In genomic region chr14:20613094-20614037, GRCh38 we compare ENCODE assay signal across 8 cellular contexts. TPM values are rescaled to one million over a fixed set of nuclear protein-coding genes. Genes with fewer than 3 reads are reported as not detected.
DNase-seq lines count a peak whose midpoint lies in the region; ATAC-seq, FAIRE-seq and TF ChIP-seq lines count a peak whose summit lies in the region.

No MANE protein-coding gene starts in this region.

- H3K4me1 ChIP-seq in HCT116 (ENCODE audit: control insufficient read depth in 1 of 2, insufficient read depth in 2 of 2, low read length in 2 of 2) (peaks cover 12 to 39% of the 10 kb centered on the region in 2 experiments), MM.1S (ENCODE audit: low read length) (no peaks in the 10 kb centered on the region; the same call in 1 of the 2 replicates), suprapubic skin (peaks cover 39% of the 10 kb centered on the region)

- H3K9me3 ChIP-seq in HCT116 (ENCODE audit: control insufficient read depth in 1 of 2, insufficient read depth in 1 of 2, low read depth in 1 of 2, low read length in 2 of 2) (no peaks in the 10 kb centered on the region), MM.1S (replicated peaks; ENCODE audit: insufficient read depth, low read length) (no peaks in the 10 kb centered on the region), suprapubic skin (no peaks in the 10 kb centered on the region)

- TF ChIP-seq RAD21 in HCT116 (IDR thresholded peaks at IDR 0.05; ENCODE audit: low read depth): no peak; the same call in 1 of the 2 replicates

- RAD21 ChIA-PET in HCT116 (lab: Charles Lee; ENCODE audit: low non-redundant PET in 1 of 2, low total read pairs in 2 of 2, uncharacterized antibody in 2 of 2, unreplicated experiment in 2 of 2): interaction anchor here (0.6 to 1.2 kb wide), 7 partner anchors 40 to 78 kb away, joined by 3 to 5 read pairs (median 3); no protein-coding TSS in a partner anchor

- H3K27ac ChIP-seq in HCT116 (ENCODE audit: low read depth, low read length) (peak overlapping the region; percentile 57), MM.1S (ENCODE audit: low read length) (peak overlapping the region; percentile 53; the same call in 1 of the 2 replicates), suprapubic skin (peak overlapping the region; percentile 25)

- H3K36me3 ChIP-seq in HCT116 (ENCODE audit: control insufficient read depth in 1 of 2, insufficient read depth in 2 of 2, low read length in 2 of 2) (no peaks in the 10 kb centered on the region), MM.1S (replicated peaks; ENCODE audit: insufficient read depth, low read length) (no peaks in the 10 kb centered on the region), suprapubic skin (no peaks in the 10 kb centered on the region)

- peaks cover 22% of the 10 kb centered on the region for H3F3A ChIP-seq in MM.1S (ENCODE audit: insufficient read depth, low read length)

- BruUV-seq in HCT116 (replicated peaks; lab: Mats Ljungman, UMichigan): no TSS peak

- H3K4me2 ChIP-seq in HCT116 (ENCODE audit: low read length) (peak overlapping the region; percentile 88), MM.1S (ENCODE audit: low read depth, low read length) (peak overlapping the region; percentile 68)

- H2AFZ ChIP-seq in HCT116 (ENCODE audit: low read depth, low read length, poor library complexity, severe bottlenecking) (peak overlapping the region; percentile 86), MM.1S (ENCODE audit: low read length) (0 out of 2 replicates have a peak overlapping the region, but pooled peaks have one; percentile 17)

- no peaks in the 10 kb centered on the region for H3K9me2 ChIP-seq in HCT116 (ENCODE audit: insufficient read depth)
- no peaks in the 10 kb centered on the region for H3K9me2 ChIP-seq in MM.1S (replicated peaks; ENCODE audit: insufficient read depth, low read length)

- TF ChIP-seq CTCF in HCT116 (IDR thresholded peaks at IDR 0.05 in 2 of 3, conservative IDR thresholded peaks at IDR 0.05 in 1 of 3; ENCODE audit: borderline replicate concordance in 1 of 3, insufficient read depth in 1 of 3, low read depth in 2 of 3, low read length in 2 of 3): peak; percentile 43 to 78 (median 74); a peak in 5 of 6 replicates
- peak; percentile 47 for TF ChIP-seq CTCF in MM.1S (IDR thresholded peaks at IDR 0.05; ENCODE audit: low read length)
- TF ChIP-seq CTCF in suprapubic skin (IDR thresholded peaks at IDR 0.05): peak; percentile 59 to 87

- intact Hi-C loops in HCT116 (cut with micrococcal nuclease): loop anchor here (1.0 to 10.0 kb wide), 6 partner anchors 12 to 361 kb away; partner anchors contain the start of gene PARP2

- peak; percentile 98 for FAIRE-seq in G401.6 (lab: Jason Lieb, UNC)

- H3K9ac ChIP-seq in HCT116 (ENCODE audit: low read length): peak overlapping the region; percentile 51
- H3K9ac ChIP-seq in MM.1S (ENCODE audit: low read length): no peak overlapping the region; the same call in 1 of the 2 replicates

- H3K4me3 ChIP-seq in HCT116 (replicated peaks in 1 of 2; ENCODE audit: low read depth in 1 of 2, low read length in 2 of 2) (peak overlapping the region; percentile 46 to 61), MM.1S (ENCODE audit: low read length) (peak overlapping the region; percentile 46), suprapubic skin (peak overlapping the region; percentile 47)

- DNase-seq in HCT116 (ENCODE audit: low read depth, low spot score): peak; percentile 97
- peak; percentile 92 for DNase-seq in MM.1S
- DNase-seq in SIG-M5 treated with dmso at 0.1 percent for 504 hours (lab: John Stamatoyannopoulos, UW; ENCODE audit: unreplicated experiment): peak; percentile 96
- DNase-seq in activated naive CD4-positive, alpha-beta T cell (lab: John Stamatoyannopoulos, UW): peak; percentile 64 to 71 (median 70)
- DNase-seq in globus pallidus (ENCODE audit: low spot score): peak; percentile 86
- DNase-seq in nucleus accumbens (lab: John Stamatoyannopoulos, UW): peak in 54 of 56 donors; percentile 25 to 92 (median 76)
- DNase-seq in suprapubic skin (ENCODE audit: low spot score in 2 of 2): peak; percentile 87 to 89

- H3K27me3 ChIP-seq in HCT116 (ENCODE audit: insufficient read depth, low read length): no peaks in the 10 kb centered on the region
- H3K27me3 ChIP-seq in MM.1S (replicated peaks; ENCODE audit: insufficient read depth, low read length): no peaks in the 10 kb centered on the region
- H3K27me3 ChIP-seq in suprapubic skin: no peaks in the 10 kb centered on the region

- peak; percentile 80 for ATAC-seq in HCT116

- H3K79me2 ChIP-seq in HCT116 (ENCODE audit: insufficient read depth, low read length) (no peaks in the 10 kb centered on the region), MM.1S (ENCODE audit: low read length) (no peaks in the 10 kb centered on the region)

- CTCF ChIA-PET in HCT116 (lab: Charles Lee): interaction anchor here (0.7 to 2.3 kb wide), 18 partner anchors 9 to 362 kb away, joined by 3 to 33 read pairs (median 5); partner anchors contain the start of genes PARP2, PIP4P1 and RNASE4

- under 1% methylated on average over 31 of the region's 34 CpGs for WGBS in suprapubic skin

- no peak for TF ChIP-seq EP300 in suprapubic skin (IDR thresholded peaks at IDR 0.05)

- no peak for TF ChIP-seq POLR2A in HCT116 (IDR thresholded peaks at IDR 0.05; ENCODE audit: borderline replicate concordance, extremely low read depth, insufficient read depth, insufficient read length)
- TF ChIP-seq POLR2A in suprapubic skin (IDR thresholded peaks at IDR 0.05): no peak

- POLR2A ChIA-PET in HCT116 (lab: Charles Lee): interaction anchor here (0.6 to 1.8 kb wide), 9 partner anchors 10 to 270 kb away, joined by 3 to 7 read pairs (median 4); partner anchors contain the start of genes PARP2 and RNASE4

- no peaks in the 10 kb centered on the region for H4K20me1 ChIP-seq in HCT116 (ENCODE audit: insufficient read depth)
- no peaks in the 10 kb centered on the region for H4K20me1 ChIP-seq in MM.1S (ENCODE audit: insufficient read depth, low read length)

TF ChIP-seq in HCT116, 20 proteins besides CTCF, POLR2A, EP300 and RAD21:
- TF ChIP-seq CEBPB (IDR thresholded peaks at IDR 0.05; ENCODE audit: low read depth) (peak; percentile 58; the same call in 1 of the 2 replicates), TCF7L2 (IDR thresholded peaks at IDR 0.05; ENCODE audit: borderline replicate concordance, extremely low read depth, insufficient read depth, insufficient read length) (peak; percentile 58), ELF1 (IDR thresholded peaks at IDR 0.05; ENCODE audit: borderline replicate concordance, low read depth) (no peak; the same call in 1 of the 2 replicates), SRF (IDR thresholded peaks at IDR 0.05; ENCODE audit: low read depth) (peak; percentile 48), JUND (IDR thresholded peaks at IDR 0.05) (no peak; the same call in 1 of the 2 replicates), POLR2AphosphoS5 (IDR thresholded peaks at IDR 0.05; ENCODE audit: low read depth, low read length) (no peak), ATF3 (IDR thresholded peaks at IDR 0.05) (peak; percentile 93), SIN3A (IDR thresholded peaks at IDR 0.05; ENCODE audit: low read depth) (peak; percentile 57), EZH2 (IDR thresholded peaks at IDR 0.05) (no peak), MAX (IDR thresholded peaks at IDR 0.05) (peak; percentile 85), SP1 (IDR thresholded peaks at IDR 0.05; ENCODE audit: low read depth) (peak; percentile 52; the same call in 1 of the 2 replicates), CBX3 (IDR thresholded peaks at IDR 0.05; ENCODE audit: low read depth) (peak; percentile 77), EGR1 (IDR thresholded peaks at IDR 0.05; ENCODE audit: low read depth) (no peak)

RNA-seq across cellular contexts. Expression of gene RNASE12, which starts 22.2 kb away (rescaled TPM):
- total RNA-seq in HCT116 (2021; ENCODE audit: unreplicated experiment) (not detected), suprapubic skin (not detected)
- not detected in 2 replicates for polyA plus RNA-seq in HCT116 (2012)

RNA-seq across cellular contexts. Expression of gene RNASE11, which starts 25.6 kb away (rescaled TPM):
- not detected for total RNA-seq in HCT116 (2021; ENCODE audit: unreplicated experiment)
- not detected in 2 replicates for polyA plus RNA-seq in HCT116 (2012)
- not detected for total RNA-seq in suprapubic skin

RNA-seq across cellular contexts. Expression of gene OR6S1, which starts 28.1 kb away (rescaled TPM):
- total RNA-seq in HCT116 (2021; ENCODE audit: unreplicated experiment) (not detected), suprapubic skin (not detected)
- not detected in 2 replicates for polyA plus RNA-seq in HCT116 (2012)

RNA-seq across cellular contexts. Expression of gene RNASE9, which starts 52.5 kb away (rescaled TPM):
- total RNA-seq in HCT116 (2021; ENCODE audit: unreplicated experiment) (not detected), suprapubic skin (not detected)
- polyA plus RNA-seq in HCT116 (2012): not detected in 2 replicates

Comparison
In these comparisons a context has a peak if more than half of its experiments do, and no peak if none do; other contexts are left out.
1. Peak in every context shown above with its lines: DNase-seq, ATAC-seq, H3K4me3 ChIP-seq and H3K27ac ChIP-seq.